Comparison of ENCODE assay signal across 1 cellular context in the genomic region with DNA sequence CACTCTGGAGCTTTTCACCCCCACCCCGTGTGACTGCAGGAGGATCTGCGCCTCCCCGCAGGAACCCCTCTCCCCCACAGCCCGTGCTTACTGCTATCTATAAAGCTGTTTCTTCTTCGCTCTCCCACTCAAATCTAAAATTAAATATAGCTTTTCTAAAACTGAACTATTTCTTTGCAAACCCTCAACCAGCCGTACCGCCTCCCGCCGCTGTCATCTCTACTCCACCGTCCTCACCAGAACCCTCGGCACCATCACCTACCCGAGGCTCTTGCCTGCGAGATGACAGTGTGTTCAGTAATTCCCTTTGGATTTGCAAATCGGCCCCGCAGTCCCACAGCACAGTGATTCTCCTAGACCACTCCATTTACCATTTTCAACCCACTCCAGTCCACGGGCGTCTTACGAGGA.
TF ChIP-seq lines count a peak whose summit lies in the region.

No MANE protein-coding gene starts in this region.

TF ChIP-seq in HepG2, 621 proteins besides CTCF, POLR2A, EP300 and RAD21 (continued from another document):
- TF ChIP-seq, protein P1, sequence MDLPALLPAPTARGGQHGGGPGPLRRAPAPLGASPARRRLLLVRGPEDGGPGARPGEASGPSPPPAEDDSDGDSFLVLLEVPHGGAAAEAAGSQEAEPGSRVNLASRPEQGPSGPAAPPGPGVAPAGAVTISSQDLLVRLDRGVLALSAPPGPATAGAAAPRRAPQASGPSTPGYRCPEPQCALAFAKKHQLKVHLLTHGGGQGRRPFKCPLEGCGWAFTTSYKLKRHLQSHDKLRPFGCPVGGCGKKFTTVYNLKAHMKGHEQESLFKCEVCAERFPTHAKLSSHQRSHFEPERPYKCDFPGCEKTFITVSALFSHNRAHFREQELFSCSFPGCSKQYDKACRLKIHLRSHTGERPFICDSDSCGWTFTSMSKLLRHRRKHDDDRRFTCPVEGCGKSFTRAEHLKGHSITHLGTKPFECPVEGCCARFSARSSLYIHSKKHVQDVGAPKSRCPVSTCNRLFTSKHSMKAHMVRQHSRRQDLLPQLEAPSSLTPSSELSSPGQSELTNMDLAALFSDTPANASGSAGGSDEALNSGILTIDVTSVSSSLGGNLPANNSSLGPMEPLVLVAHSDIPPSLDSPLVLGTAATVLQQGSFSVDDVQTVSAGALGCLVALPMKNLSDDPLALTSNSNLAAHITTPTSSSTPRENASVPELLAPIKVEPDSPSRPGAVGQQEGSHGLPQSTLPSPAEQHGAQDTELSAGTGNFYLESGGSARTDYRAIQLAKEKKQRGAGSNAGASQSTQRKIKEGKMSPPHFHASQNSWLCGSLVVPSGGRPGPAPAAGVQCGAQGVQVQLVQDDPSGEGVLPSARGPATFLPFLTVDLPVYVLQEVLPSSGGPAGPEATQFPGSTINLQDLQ (CRISPR knock-in tag; IDR thresholded peaks at IDR 0.05): no peak
- TF ChIP-seq ZSCAN21 (CRISPR knock-in tag; IDR thresholded peaks at IDR 0.05; ENCODE audit: borderline replicate concordance) (no peak), ZNF17 (CRISPR knock-in tag; IDR thresholded peaks at IDR 0.05) (no peak), NFE2L2 (IDR thresholded peaks at IDR 0.05; ENCODE audit: low read length) (no peak)
